Comparison of ENCODE assay signal across 8 cellular contexts in genomic region chr14:64758711-64759554, GRCh38. TPM values are rescaled to one million over a fixed set of nuclear protein-coding genes. Genes with fewer than 3 reads are reported as not detected.
DNase-seq lines count a peak whose midpoint lies in the region; ATAC-seq, FAIRE-seq and TF ChIP-seq lines count a peak whose summit lies in the region.

No MANE protein-coding gene starts in this region.

- H3K9ac ChIP-seq in smooth muscle cell (ENCODE audit: low read depth), result peak overlapping the region; percentile 73

- no peaks in the 10 kb centered on the region for H4K20me1 ChIP-seq in smooth muscle cell (ENCODE audit: low read depth)

- CTCF ChIA-PET in T-cell (lab: Charles Lee), result interaction anchor here (0.6 to 1.3 kb wide), 4 partner anchors 9 to 134 kb away, joined by 3 to 4 read pairs (median 3); no protein-coding TSS in a partner anchor

- FAIRE-seq in H54 (lab: Jason Lieb, UNC), result peak; percentile 60

- POLR2A ChIA-PET in T-cell (lab: Charles Lee), result no interaction called here

- no peaks in the 10 kb centered on the region for H3K36me3 Mint-ChIP-seq in T-cell
- H3K36me3 Mint-ChIP-seq in stimulated activated memory B cell treated with anti-CD40 and anti-IgM and Interleukin-4, amounts not matched to agents 10 μg/mL and 1 μg/mL and 100 μg/mL, for 72 hours, result no peaks in the 10 kb centered on the region

- peak overlapping the region; percentile 51 for H3K4me2 ChIP-seq in smooth muscle cell

- no peaks in the 10 kb centered on the region for H3K9me3 Mint-ChIP-seq in T-cell
- H3K9me3 Mint-ChIP-seq in stimulated activated memory B cell treated with anti-CD40 and anti-IgM and Interleukin-4, amounts not matched to agents 10 μg/mL and 1 μg/mL and 100 μg/mL, for 72 hours, result no peaks in the 10 kb centered on the region

- WGBS in smooth muscle cell (ENCODE audit: low lambda C conversion rate), result 41% methylated on average over 7 of the region's 7 CpGs

- no peak for ATAC-seq in T-cell (replicated peaks in 1 of 4)
- no peak for ATAC-seq in stimulated activated memory B cell treated with anti-CD40 and anti-IgM and Interleukin-4, amounts not matched to agents 10 μg/mL and 1 μg/mL and 100 μg/mL, for 72 hours
- ATAC-seq in stimulated activated naive CD8-positive, alpha-beta T cell treated with anti-CD3 and anti-CD28 coated beads, Interleukin-15, Interleukin-2, amounts not matched to agents 100 U/mL and 50 U/mL, for 24 hours, result no peak

- H3K27ac Mint-ChIP-seq in T-cell, result peak overlapping the region; percentile 75 to 90
- no peak overlapping the region for H3K27ac Mint-ChIP-seq in stimulated activated memory B cell treated with anti-CD40 and anti-IgM and Interleukin-4, amounts not matched to agents 10 μg/mL and 1 μg/mL and 100 μg/mL, for 72 hours

- H3K4me1 ChIP-seq in smooth muscle cell (ENCODE audit: low read depth), result peaks cover 38% of the 10 kb centered on the region

- H3K79me2 ChIP-seq in smooth muscle cell (ENCODE audit: low read depth), result no peaks in the 10 kb centered on the region

- peaks cover 11 to 92% (median 76%) of the 10 kb centered on the region in 3 donors for H3K4me1 Mint-ChIP-seq in T-cell
- H3K4me1 Mint-ChIP-seq in stimulated activated memory B cell treated with anti-CD40 and anti-IgM and Interleukin-4, amounts not matched to agents 10 μg/mL and 1 μg/mL and 100 μg/mL, for 72 hours, result peaks cover 19% of the 10 kb centered on the region

- H3K27ac ChIP-seq in smooth muscle cell (ENCODE audit: low read depth), result peak overlapping the region; percentile 92

- no peak for TF ChIP-seq CTCF in smooth muscle cell (IDR thresholded peaks at IDR 0.05; ENCODE audit: borderline replicate concordance, insufficient read depth, poor library complexity, severe bottlenecking)

- H3K4me3 ChIP-seq in smooth muscle cell, result no peak overlapping the region

- no peak overlapping the region for H2AFZ ChIP-seq in smooth muscle cell (ENCODE audit: low read depth)

- DNase-seq in H54 (ENCODE audit: insufficient read length, low spot score) (peak; percentile 74), T-cell (no peak), glomerular visceral epithelial cell (ENCODE audit: extremely low spot score) (peak; percentile 79), smooth muscle cell (lab: John Stamatoyannopoulos, UW; ENCODE audit: unreplicated experiment) (peak; percentile 14), globus pallidus (ENCODE audit: low spot score) (no peak)
- DNase-seq in activated naive CD4-positive, alpha-beta T cell treated with Interleukin-2 at 50 U/mL for 16 hours, result no peak
- DNase-seq in stimulated activated naive CD8-positive, alpha-beta T cell treated with anti-CD3 and anti-CD28 coated beads, Interleukin-15, Interleukin-2, amounts not matched to agents 100 U/mL and 50 U/mL, for 24 hours, result no peak

- no peak for TF ChIP-seq POLR2A in H54 (IDR thresholded peaks at IDR 0.05; ENCODE audit: low read depth, low read length)

- no peaks in the 10 kb centered on the region for H3K9me3 ChIP-seq in smooth muscle cell (replicated peaks; ENCODE audit: low read depth)

- H3K27me3 ChIP-seq in smooth muscle cell (ENCODE audit: low read depth), result no peaks in the 10 kb centered on the region

- H3K27me3 Mint-ChIP-seq in T-cell, result peaks cover 0 to 6% of the 10 kb centered on the region in 2 donors
- H3K27me3 Mint-ChIP-seq in stimulated activated memory B cell treated with anti-CD40 and anti-IgM and Interleukin-4, amounts not matched to agents 10 μg/mL and 1 μg/mL and 100 μg/mL, for 72 hours, result peaks cover 80% of the 10 kb centered on the region

- no peaks in the 10 kb centered on the region for H3K36me3 ChIP-seq in smooth muscle cell (ENCODE audit: low read depth)

- H3F3A ChIP-seq in smooth muscle cell (ENCODE audit: low read depth), result peaks cover 38% of the 10 kb centered on the region

- H3K4me3 Mint-ChIP-seq in T-cell, result no peak overlapping the region
- no peak overlapping the region for H3K4me3 Mint-ChIP-seq in stimulated activated memory B cell treated with anti-CD40 and anti-IgM and Interleukin-4, amounts not matched to agents 10 μg/mL and 1 μg/mL and 100 μg/mL, for 72 hours

RNA-seq across cellular contexts. Expression of gene PLEKHG3, which starts 54.7 kb away (rescaled TPM):
- total RNA-seq in T-cell (10 to 100 TPM; 12.4 to 58.2 (median 27.3) TPM), smooth muscle cell (15.6 and 17.6 TPM in 2 replicates)
- polyA plus RNA-seq in smooth muscle cell, result 18.3 and 21.9 TPM in 2 replicates

Comparison
In these comparisons a context has a peak if more than half of its experiments do, and no peak if none do; other contexts are left out.
1. DNase-seq: peak in H54 (single experiment), glomerular visceral epithelial cell (single experiment) and smooth muscle cell (single experiment); none in T-cell (0 of 34), activated naive CD4-positive, alpha-beta T cell treated with Interleukin-2 at 50 U/mL for 16 hours (single experiment), globus pallidus (single experiment) and stimulated activated naive CD8-positive, alpha-beta T cell treated with anti-CD3 and anti-CD28 coated beads, Interleukin-15, Interleukin-2, amounts not matched to agents 100 U/mL and 50 U/mL, for 24 hours (single experiment).